Comparison of ENCODE assay signal across 8 cellular contexts in genomic region chrX:48918644-48919340, GRCh38. TPM values are rescaled to one million over a fixed set of nuclear protein-coding genes. Genes with fewer than 3 reads are reported as not detected.
A peak's percentile ranks its signal among the peaks of the same experiment; 100 is the strongest.
DNase-seq lines count a peak whose midpoint lies in the region; ATAC-seq and TF ChIP-seq lines count a peak whose summit lies in the region.

PIM2 (minus strand) TSS chrX:48919024; CDS start chrX:48918834, 190 bp downstream.

- WGBS in testis, 2 donors = 0% methylated on average over 17 of the region's 55 CpGs; no CpG with 5 or more reads in 1 of the 2 donors

- TF ChIP-seq CTCF in GM06990 (IDR thresholded peaks at IDR 0.05; ENCODE audit: insufficient read depth, low read length, poor library complexity, severe bottlenecking) (no peak), testis (IDR thresholded peaks at IDR 0.05) (no peak)

- peak; percentile 92 for DNase-seq in GM06990 (ENCODE audit: extremely low read depth, insufficient read length)
- DNase-seq in NCI-H1048 (lab: John Stamatoyannopoulos, UW) = peak; percentile 83
- DNase-seq in SK-N-DZ (ENCODE audit: low spot score) = peak; percentile 94
- peak; percentile 91 for DNase-seq in activated naive CD4-positive, alpha-beta T cell treated with Interleukin-2 at 50 U/mL for 16 hours
- peak; percentile 92 for DNase-seq in germinal center (ENCODE audit: low spot score)
- DNase-seq in occipital lobe (lab: John Stamatoyannopoulos, UW) = peak; percentile 83
- DNase-seq in testis = peak; percentile 93

- intact Hi-C loops in testis (cut with DNase I; ENCODE audit: low total_unique reads) = no loop called here

- H3K4me3 ChIP-seq in GM06990 (replicated peaks; ENCODE audit: low read depth, low read length) = peak within 1 kb of the TSS; percentile 67
- peak within 1 kb of the TSS; percentile 48 to 67 for H3K4me3 ChIP-seq in testis

- ATAC-seq in HG02588 (IDR thresholded peaks at IDR 0.05; ENCODE audit: unreplicated experiment) = peak; percentile 73

- no peaks in the 10 kb centered on the region for H3K27me3 ChIP-seq in GM06990 (replicated peaks; ENCODE audit: control insufficient read depth, insufficient read depth, low read length)
- H3K27me3 ChIP-seq in testis = no peaks in the 10 kb centered on the region

- H3K4me1 ChIP-seq in testis = no peaks in the 10 kb centered on the region

- H3K27ac ChIP-seq in testis = peak within 1 kb of the TSS; percentile 63 to 81

- peak; percentile 82 for TF ChIP-seq POLR2A in testis (IDR thresholded peaks at IDR 0.05)

- H3K36me3 ChIP-seq in GM06990 (ENCODE audit: control insufficient read depth, insufficient read depth, low read length) (peaks cover 13% of the 10 kb centered on the region), testis (ENCODE audit: low read depth, missing control alignments) (no peaks in the 10 kb centered on the region)

- no peaks in the 10 kb centered on the region for H3K9me3 ChIP-seq in testis

RNA-seq across cellular contexts. Expression of gene PIM2, which starts in this region (rescaled TPM):
- 10.6 and 11.2 TPM in 2 replicates for polyA plus RNA-seq in SK-N-DZ (2014; cell fraction: cytosol; rRNA removed)
- polyA plus RNA-seq in SK-N-DZ (2014; cell fraction: nucleus; rRNA removed) = 6.1 and 6.7 TPM in 2 replicates
- 10.6 TPM for total RNA-seq in occipital lobe
- 10 to 100 TPM; 21.5 to 23.0 TPM for total RNA-seq in testis
- polyA plus RNA-seq in testis (ENCODE audit: insufficient read depth, low read depth, low replicate concordance) = 20.6 TPM

Comparison
In these comparisons a context has a peak if more than half of its experiments do, and no peak if none do; other contexts are left out.
1. Peak in every context shown above with its lines: DNase-seq, ATAC-seq, H3K4me3 ChIP-seq and H3K27ac ChIP-seq.